In genomic region chr2:113276906-113277425, GRCh38 we compare ENCODE assay signal across 2 cellular contexts.
TF ChIP-seq lines count a peak whose summit lies in the region.

No MANE protein-coding gene starts in this region.

TF ChIP-seq in liver, 16 proteins besides CTCF, POLR2A, EP300 and RAD21 (continued from another document):
- TF ChIP-seq REST (IDR thresholded peaks at IDR 0.05): no peak
- peak; percentile 42 for TF ChIP-seq YY1 (IDR thresholded peaks at IDR 0.05)
- no peak for TF ChIP-seq HNF4G (IDR thresholded peaks at IDR 0.05)
- TF ChIP-seq RXRA (IDR thresholded peaks at IDR 0.05): peak in 1 of 2 donors; percentile 50

TF ChIP-seq in HepG2, 621 proteins besides CTCF, POLR2A, EP300 and RAD21 (continued from another document):
- TF ChIP-seq REST (IDR thresholded peaks at IDR 0.05; ENCODE audit: borderline replicate concordance in 1 of 2, low read depth in 1 of 2, low read length in 2 of 2) (no peak), ELF3 (CRISPR knock-in tag; IDR thresholded peaks at IDR 0.05) (no peak), ZSCAN12 (CRISPR knock-in tag; IDR thresholded peaks at IDR 0.05) (no peak), IRF2 (CRISPR knock-in tag; IDR thresholded peaks at IDR 0.05) (no peak), ZFP36L1 (CRISPR knock-in tag; IDR thresholded peaks at IDR 0.05) (no peak), SOX5 (CRISPR knock-in tag; IDR thresholded peaks at IDR 0.05; ENCODE audit: borderline replicate concordance) (no peak), ZMAT3 (CRISPR knock-in tag; conservative IDR thresholded peaks at IDR 0.05) (no peak), PCBP2 (optimal IDR thresholded peaks at IDR 0.05; ENCODE audit: low read depth, low read length, poor library complexity, severe bottlenecking) (no peak), KLF15 (CRISPR knock-in tag; IDR thresholded peaks at IDR 0.05; ENCODE audit: borderline replicate concordance) (no peak), MAZ (IDR thresholded peaks at IDR 0.05; ENCODE audit: borderline replicate concordance, low read depth, low read length) (no peak), MAZ (CRISPR knock-in tag; IDR thresholded peaks at IDR 0.05; ENCODE audit: low read depth) (no peak), ZNF784 (CRISPR knock-in tag; IDR thresholded peaks at IDR 0.05; ENCODE audit: borderline replicate concordance) (no peak), ZNF430 (CRISPR knock-in tag; IDR thresholded peaks at IDR 0.05) (no peak), SSRP1 (CRISPR knock-in tag; IDR thresholded peaks at IDR 0.05) (no peak), ZSCAN30 (CRISPR knock-in tag; IDR thresholded peaks at IDR 0.05) (no peak), ZNF292 (CRISPR knock-in tag; IDR thresholded peaks at IDR 0.05; ENCODE audit: borderline replicate concordance, low read depth) (no peak), MXI1 (IDR thresholded peaks at IDR 0.05; ENCODE audit: borderline replicate concordance, low read depth, low read length) (no peak)
